10 cellular contexts compared by ENCODE assay signal in the genomic region with DNA sequence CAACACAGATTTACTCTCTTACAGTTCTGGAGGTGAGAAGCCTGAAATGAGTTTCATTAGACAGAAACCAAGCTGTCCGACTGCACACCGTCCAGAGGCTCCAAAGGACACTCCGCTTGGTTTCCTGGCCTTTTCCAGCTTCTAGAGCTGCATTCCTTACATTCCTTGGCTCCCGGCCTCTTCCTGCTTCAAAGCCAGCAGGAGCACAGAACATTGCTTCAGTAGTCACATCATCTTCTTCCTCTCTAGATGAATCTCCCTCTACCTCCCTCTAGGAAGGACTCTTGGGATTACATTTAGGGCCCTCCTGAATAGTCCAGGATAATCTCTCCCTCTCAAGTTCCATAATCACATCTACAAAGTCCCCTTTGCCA.
DNase-seq lines count a peak whose midpoint lies in the region; FAIRE-seq and TF ChIP-seq lines count a peak whose summit lies in the region.
"Had no signal": no experiment of that assay in that cellular context is flagged by ENCODE, and none has a peak within 500 bp of the region (broad histone marks: within the 10 kb centered on the region; RNA-seq: fewer than 3 reads in every experiment).

No MANE protein-coding gene starts in this region.

- TF ChIP-seq POLR2A in H54 (IDR thresholded peaks at IDR 0.05; ENCODE audit: low read depth, low read length): no peak

- no peak overlapping the region for H3K4me3 Mint-ChIP-seq in activated T-cell treated with anti-CD3 and anti-CD28 coated beads, Interleukin-2, amount 50 U/mL, for 24 hours
- no peak overlapping the region for H3K4me3 Mint-ChIP-seq in nephron progenitor cell

- DNase-seq in H54 (ENCODE audit: insufficient read length, low spot score) (peak; percentile 99), SW 1271 (lab: John Stamatoyannopoulos, UW) (peak; percentile 80 to 91), glomerular endothelial cell (ENCODE audit: extremely low read depth, low read depth, low spot score) (peak; percentile 77), pulmonary artery endothelial cell (ENCODE audit: low read depth, low spot score) (peak; percentile 89), D341Med (ENCODE audit: low spot score) (no peak), T-helper 1 cell (no peak), nephron progenitor cell (no peak)
- DNase-seq in activated T-cell treated with anti-CD3 and anti-CD28 coated beads, Interleukin-2, amount 50 U/mL, for 24 hours: no peak
- DNase-seq: NCI-H524 treated with DMSO at 0.1 percent for 48 hours; stimulated activated CD4-positive, alpha-beta T cell treated with anti-CD3 and anti-CD28 coated beads, Interleukin-4, amount 100 ng/mL, for 4 hours had no signal

- H3K27ac Mint-ChIP-seq in activated T-cell treated with anti-CD3 and anti-CD28 coated beads, Interleukin-2, amount 50 U/mL, for 24 hours: no peak overlapping the region
- no peak overlapping the region for H3K27ac Mint-ChIP-seq in nephron progenitor cell

- H3K4me1 Mint-ChIP-seq in activated T-cell treated with anti-CD3 and anti-CD28 coated beads, Interleukin-2, amount 50 U/mL, for 24 hours (ENCODE audit: low read depth): no peaks in the 10 kb centered on the region
- peaks cover 14% of the 10 kb centered on the region for H3K4me1 Mint-ChIP-seq in nephron progenitor cell

- H3K9me3 Mint-ChIP-seq in activated T-cell treated with anti-CD3 and anti-CD28 coated beads, Interleukin-2, amount 50 U/mL, for 24 hours: no peaks in the 10 kb centered on the region
- H3K9me3 Mint-ChIP-seq in nephron progenitor cell: peaks cover 21% of the 10 kb centered on the region

- H3K36me3 Mint-ChIP-seq in activated T-cell treated with anti-CD3 and anti-CD28 coated beads, Interleukin-2, amount 50 U/mL, for 24 hours (ENCODE audit: low read depth): no peaks in the 10 kb centered on the region
- peaks cover 21% of the 10 kb centered on the region for H3K36me3 Mint-ChIP-seq in nephron progenitor cell (ENCODE audit: low read depth)

- H3K27me3 Mint-ChIP-seq in activated T-cell treated with anti-CD3 and anti-CD28 coated beads, Interleukin-2, amount 50 U/mL, for 24 hours: no peaks in the 10 kb centered on the region
- no peaks in the 10 kb centered on the region for H3K27me3 Mint-ChIP-seq in nephron progenitor cell (ENCODE audit: low read depth, poor library complexity)

- FAIRE-seq in H54 (lab: Jason Lieb, UNC): peak; percentile 99

- TF ChIP-seq CTCF in nephron progenitor cell (IDR thresholded peaks at IDR 0.05): no peak

Comparison
In these comparisons a context has a peak if more than half of its experiments do, and no peak if none do; other contexts are left out.
1. DNase-seq: peak in H54 (single experiment), SW 1271 (2 of 2), glomerular endothelial cell (single experiment) and pulmonary artery endothelial cell (single experiment); none in D341Med (single experiment), activated T-cell treated with anti-CD3 and anti-CD28 coated beads, Interleukin-2, amount 50 U/mL, for 24 hours (single experiment), T-helper 1 cell (0 of 5) and nephron progenitor cell (single experiment).